In genomic region chr15:92807971-92808571, GRCh38 we compare ENCODE assay signal across 8 cellular contexts.
A peak's percentile ranks its signal among the peaks of the same experiment; 100 is the strongest.
DNase-seq lines count a peak whose midpoint lies in the region; ATAC-seq and TF ChIP-seq lines count a peak whose summit lies in the region.

No MANE protein-coding gene starts in this region.

- no peak for ATAC-seq in effector memory CD8-positive, alpha-beta T cell (replicated peaks)
- ATAC-seq in GM18867 (IDR thresholded peaks at IDR 0.05; ENCODE audit: unreplicated experiment), result no peak
- no peak for ATAC-seq in HG02852 (IDR thresholded peaks at IDR 0.05; ENCODE audit: unreplicated experiment)
- ATAC-seq in GM18520 (IDR thresholded peaks at IDR 0.05; ENCODE audit: unreplicated experiment), result no peak

- H3K27ac Mint-ChIP-seq in T-helper 1 cell treated with Interleukin-12 subunit alpha and Interleukin-12 subunit beta and Interleukin-4 antibody, amounts not matched to agents 30 μg/mL and 1 μg/mL, for 36 hours, result peak overlapping the region; percentile 92
- H3K27ac Mint-ChIP-seq in effector memory CD8-positive, alpha-beta T cell, result peak overlapping the region; percentile 96 to 97
- H3K27ac Mint-ChIP-seq in osteocyte (ENCODE audit: unreplicated experiment), result peak overlapping the region; percentile 96

- peaks cover 41% of the 10 kb centered on the region for H3K4me1 Mint-ChIP-seq in T-helper 1 cell treated with Interleukin-12 subunit alpha and Interleukin-12 subunit beta and Interleukin-4 antibody, amounts not matched to agents 30 μg/mL and 1 μg/mL, for 36 hours (ENCODE audit: low read depth)
- H3K4me1 Mint-ChIP-seq in effector memory CD8-positive, alpha-beta T cell (ENCODE audit: low read depth in 2 of 2), result peaks cover 12 to 31% of the 10 kb centered on the region in 2 donors
- H3K4me1 Mint-ChIP-seq in osteocyte (ENCODE audit: unreplicated experiment), result peaks cover 53% of the 10 kb centered on the region

- H3K4me3 Mint-ChIP-seq in T-helper 1 cell treated with Interleukin-12 subunit alpha and Interleukin-12 subunit beta and Interleukin-4 antibody, amounts not matched to agents 30 μg/mL and 1 μg/mL, for 36 hours, result peak overlapping the region; percentile 87
- peak overlapping the region; percentile 82 to 85 for H3K4me3 Mint-ChIP-seq in effector memory CD8-positive, alpha-beta T cell
- peak overlapping the region; percentile 82 for H3K4me3 Mint-ChIP-seq in osteocyte (ENCODE audit: unreplicated experiment)

- H3K9me3 Mint-ChIP-seq in T-helper 1 cell treated with Interleukin-12 subunit alpha and Interleukin-12 subunit beta and Interleukin-4 antibody, amounts not matched to agents 30 μg/mL and 1 μg/mL, for 36 hours, result no peaks in the 10 kb centered on the region
- H3K9me3 Mint-ChIP-seq in effector memory CD8-positive, alpha-beta T cell, result no peaks in the 10 kb centered on the region
- no peaks in the 10 kb centered on the region for H3K9me3 Mint-ChIP-seq in osteocyte (ENCODE audit: unreplicated experiment)

- no peaks in the 10 kb centered on the region for H3K27me3 Mint-ChIP-seq in T-helper 1 cell treated with Interleukin-12 subunit alpha and Interleukin-12 subunit beta and Interleukin-4 antibody, amounts not matched to agents 30 μg/mL and 1 μg/mL, for 36 hours (ENCODE audit: low read depth)
- no peaks in the 10 kb centered on the region for H3K27me3 Mint-ChIP-seq in effector memory CD8-positive, alpha-beta T cell
- no peaks in the 10 kb centered on the region for H3K27me3 Mint-ChIP-seq in osteocyte (ENCODE audit: unreplicated experiment)

- peak; percentile 26 for DNase-seq in stimulated activated CD4-positive, alpha-beta T cell treated with anti-CD3 and anti-CD28 coated beads, Interleukin-15, amount 100 ng/mL, for 24 hours
- no peak for DNase-seq in stimulated activated CD4-positive, alpha-beta T cell treated with anti-CD3 and anti-CD28 coated beads, Interleukin-4, amount 100 ng/mL, for 1 hour
- peak in 1 of 3 experiments; percentile 7 for DNase-seq in effector memory CD8-positive, alpha-beta T cell
- no peak for DNase-seq in osteocyte (ENCODE audit: extremely low spot score, unreplicated experiment)

- no peak for TF ChIP-seq CTCF in osteocyte (IDR thresholded peaks at IDR 0.05)

- peaks cover 4% of the 10 kb centered on the region for H3K36me3 Mint-ChIP-seq in T-helper 1 cell treated with Interleukin-12 subunit alpha and Interleukin-12 subunit beta and Interleukin-4 antibody, amounts not matched to agents 30 μg/mL and 1 μg/mL, for 36 hours (ENCODE audit: low read depth)
- H3K36me3 Mint-ChIP-seq in effector memory CD8-positive, alpha-beta T cell (ENCODE audit: insufficient read depth), result peaks cover 20% of the 10 kb centered on the region
- no peaks in the 10 kb centered on the region for H3K36me3 Mint-ChIP-seq in osteocyte (ENCODE audit: unreplicated experiment)
